8 cellular contexts compared by ENCODE assay signal in genomic region chr14:20332946-20333782, GRCh38. TPM values are rescaled to one million over a fixed set of nuclear protein-coding genes. Genes with fewer than 3 reads are reported as not detected.
DNase-seq lines count a peak whose midpoint lies in the region; ATAC-seq and TF ChIP-seq lines count a peak whose summit lies in the region.

Gene CCNB1IP1, minus strand, starts transcription at chr14:20333279. Its CDS starts 16,756 bp downstream, at chr14:20316523.

- peak; percentile 46 to 69 for TF ChIP-seq POLR2A in sigmoid colon (IDR thresholded peaks at IDR 0.05)

- TSS peak; percentile 86 for BruUV-seq in mammary epithelial cell (replicated peaks; lab: Mats Ljungman, UMichigan)

- peak in 1 of 4 donors; percentile 15 for TF ChIP-seq EP300 in sigmoid colon (IDR thresholded peaks at IDR 0.05)

- WGBS in mammary epithelial cell (ENCODE audit: low coverage, missing lambda C conversion rate), result 0% methylated on average over 17 of the region's 17 CpGs
- 1 to 2% methylated on average over 17 of the region's 17 CpGs for WGBS in sigmoid colon, 2 donors

- H2AFZ ChIP-seq in mammary epithelial cell (ENCODE audit: low read depth, low read length), result peak within 1 kb of the TSS; percentile 79

- peaks cover 48% of the 10 kb centered on the region for H3K79me2 ChIP-seq in mammary epithelial cell (ENCODE audit: insufficient read depth, low read length)

- H4K20me1 ChIP-seq in mammary epithelial cell (ENCODE audit: insufficient read depth, low read length), result no peaks in the 10 kb centered on the region

- peak; percentile 93 for DNase-seq in AG08395 (ENCODE audit: low spot score)
- peak; percentile 95 for DNase-seq in NCI-H2029 treated with DMSO at 0.1 percent for 48 hours (lab: John Stamatoyannopoulos, UW)
- DNase-seq in T1000 (lab: John Stamatoyannopoulos, UW), result peak; percentile 43
- DNase-seq in mammary epithelial cell, result peak; percentile 89
- DNase-seq in sigmoid colon, result peak; percentile 86

- peak within 1 kb of the TSS; percentile 59 to 68 (median 64) for H3K4me3 ChIP-seq in mammary epithelial cell (replicated peaks in 1 of 3; ENCODE audit: insufficient read depth in 1 of 3, low read depth in 2 of 3, low read length in 3 of 3)
- peak within 1 kb of the TSS; percentile 86 for H3K4me3 ChIP-seq in iPS-15b (ENCODE audit: low read depth, low read length)
- H3K4me3 ChIP-seq in sigmoid colon, result peak within 1 kb of the TSS; percentile 56 to 59 (median 56)

- H3K36me3 ChIP-seq in mammary epithelial cell (ENCODE audit: insufficient read depth, low read length) (peaks cover 2% of the 10 kb centered on the region), iPS-15b (ENCODE audit: control insufficient read depth, insufficient read depth, low read length) (peaks cover 1% of the 10 kb centered on the region), sigmoid colon (peaks cover 0 to 9% (median 0%) of the 10 kb centered on the region in 4 donors)

- H3K9ac ChIP-seq in mammary epithelial cell (ENCODE audit: insufficient read depth, low read length) (peak within 1 kb of the TSS; percentile 93), iPS-15b (ENCODE audit: low read depth, low read length) (peak within 1 kb of the TSS; percentile 94)

- CTCF ChIA-PET in mammary epithelial cell (lab: Charles Lee; ENCODE audit: low non-redundant PET), result no interaction called here

- H3K27ac ChIP-seq in mammary epithelial cell (ENCODE audit: insufficient read depth, low read depth, low read length) (peak within 1 kb of the TSS; percentile 80), sigmoid colon (peak within 1 kb of the TSS; percentile 86 to 91 (median 90))

- peak within 1 kb of the TSS; percentile 78 for H3K4me2 ChIP-seq in mammary epithelial cell (ENCODE audit: insufficient read depth, low read depth, low read length)

- dilution Hi-C loops in mammary epithelial cell (cut with HindIII; ENCODE audit: low sequenced_read_pairs), result no loop called here

- H3K9me3 ChIP-seq in mammary epithelial cell (replicated peaks; ENCODE audit: insufficient read depth, low read length) (no peaks in the 10 kb centered on the region), iPS-15b (ENCODE audit: control insufficient read depth, insufficient read depth, low read length) (no peaks in the 10 kb centered on the region), sigmoid colon (no peaks in the 10 kb centered on the region)

- intact Hi-C loops in mammary epithelial cell (cut with micrococcal nuclease) (loop anchor here (1.0 kb wide), 2 partner anchors 10 to 280 kb away; partner anchors contain the start of gene PARP2), sigmoid colon (cut with DNase I) (loop anchor here (1.0 to 10.0 kb wide), 2 partner anchors 10 to 762 kb away; partner anchors contain the start of genes PARP2 and ZNF219)

- no peak for TF ChIP-seq CTCF in mammary epithelial cell (conservative IDR thresholded peaks at IDR 0.05 in 1 of 2, IDR thresholded peaks at IDR 0.05 in 1 of 2; ENCODE audit: extremely low read depth in 1 of 2, insufficient read depth in 1 of 2, low read depth in 1 of 2, low read length in 2 of 2)
- no peak for TF ChIP-seq CTCF in sigmoid colon (IDR thresholded peaks at IDR 0.05)

- peak; percentile 97 for ATAC-seq in GM18520 (IDR thresholded peaks at IDR 0.05; ENCODE audit: unreplicated experiment)
- peak; percentile 98 for ATAC-seq in HG03045 (IDR thresholded peaks at IDR 0.05; ENCODE audit: unreplicated experiment)

- in situ Hi-C loops in mammary epithelial cell (cut with MboI; ENCODE audit: low sequenced_read_pairs in 2 of 2), result loop anchor here in 1 of 2 donors (25.0 kb wide), 2 partner anchors 129 to 354 kb away; partner anchors contain the start of genes ANG, APEX1, OSGEP and PIP4P1

- no peaks in the 10 kb centered on the region for H3K27me3 ChIP-seq in mammary epithelial cell (ENCODE audit: insufficient read depth, low read length)
- no peaks in the 10 kb centered on the region for H3K27me3 ChIP-seq in iPS-15b (ENCODE audit: control insufficient read depth, insufficient read depth, low read length)
- no peaks in the 10 kb centered on the region for H3K27me3 ChIP-seq in sigmoid colon

- H3K4me1 ChIP-seq in mammary epithelial cell (ENCODE audit: insufficient read depth, low read length) (peaks cover 12% of the 10 kb centered on the region), iPS-15b (ENCODE audit: control insufficient read depth, insufficient read depth, low read length) (peaks cover 5% of the 10 kb centered on the region), sigmoid colon (peaks cover 0 to 30% (median 15%) of the 10 kb centered on the region in 4 donors)

RNA-seq across cellular contexts. Expression of gene CCNB1IP1, which starts in this region (rescaled TPM):
- total RNA-seq in mammary epithelial cell (10 to 100 TPM; 51.2 to 55.4 TPM), sigmoid colon (10 to 100 TPM; 43.2 to 55.8 (median 44.4) TPM)
- polyA plus RNA-seq in mammary epithelial cell (37.7 TPM), sigmoid colon (10 to 100 TPM; 31.2 to 54.1 (median 44.4) TPM)
- 16.8 TPM for polyA minus RNA-seq in mammary epithelial cell

Comparison
In these comparisons a context has a peak if more than half of its experiments do, and no peak if none do; other contexts are left out.
1. Peak in every context shown above with its lines: DNase-seq, ATAC-seq, H3K4me3 ChIP-seq and H3K27ac ChIP-seq.
2. DNase-seq: peak in every context shown above with its lines; median percentile 95 in NCI-H2029 treated with DMSO at 0.1 percent for 48 hours; 93 in AG08395; 89 in mammary epithelial cell; 86 in sigmoid colon; 43 in T1000.